Comparison of ENCODE assay signal across 13 cellular contexts in the genomic region with DNA sequence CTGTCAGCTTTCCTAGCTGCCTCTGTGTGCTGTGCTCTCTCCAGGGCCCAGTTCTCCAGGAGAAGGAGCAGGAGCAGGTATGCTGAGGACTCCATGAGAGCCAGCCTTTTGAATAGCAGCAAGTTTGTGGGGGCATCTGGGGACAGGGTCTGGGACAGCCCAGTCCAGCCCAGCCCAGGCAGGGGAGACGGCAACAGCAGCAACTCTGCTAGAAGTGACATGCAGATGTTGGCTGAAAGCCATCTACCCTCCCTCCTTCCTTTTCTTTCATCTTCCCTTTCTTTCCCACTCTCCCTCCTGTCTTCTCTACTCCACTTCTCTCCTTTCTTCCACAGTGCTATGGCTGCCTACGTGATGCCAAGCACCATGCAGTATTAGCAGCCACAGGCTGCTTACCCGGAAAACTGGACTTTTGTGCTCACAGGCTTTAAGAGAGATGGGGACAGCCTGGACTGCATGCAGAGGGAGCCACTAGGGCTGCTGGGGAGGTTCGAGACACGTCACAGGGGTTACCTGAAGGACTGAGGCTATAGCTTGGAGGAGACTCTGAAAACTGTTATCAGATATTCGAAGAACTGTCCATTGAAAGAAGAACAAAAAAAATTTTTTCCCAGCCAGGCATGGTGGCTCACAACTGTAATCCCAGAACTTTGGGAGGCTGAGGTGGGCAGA. TPM values are rescaled to one million over a fixed set of nuclear protein-coding genes. Genes with fewer than 3 reads are reported as not detected.
DNase-seq lines count a peak whose midpoint lies in the region; ATAC-seq and TF ChIP-seq lines count a peak whose summit lies in the region.
"Had no signal": no experiment of that assay in that cellular context is flagged by ENCODE, and none has a peak within 500 bp of the region (broad histone marks: within the 10 kb centered on the region; RNA-seq: fewer than 3 reads in every experiment).

No MANE protein-coding gene starts in this region.

- no TSS peak for BruUV-seq in Calu3 (replicated peaks; lab: Mats Ljungman, UMichigan)

- peak overlapping the region; percentile 18 for H4K91ac ChIP-seq in mesenchymal stem cell (ENCODE audit: low read length)

- H4K8ac ChIP-seq in mesenchymal stem cell (ENCODE audit: low read length): peak overlapping the region; percentile 10

- in situ Hi-C loops in KBM-7 (cut with MboI; ENCODE audit: low pct_unique_long_range_greater_than_20kb, low sequenced_read_pairs): no loop called here

- H2BK120ac ChIP-seq in mesenchymal stem cell (ENCODE audit: low read depth, low read length): peak overlapping the region; percentile 74

- H3K4me2 ChIP-seq in mesenchymal stem cell (ENCODE audit: low read length, poor library complexity, severe bottlenecking): no peak overlapping the region

- DNase-seq in activated T-cell treated with anti-CD3 and anti-CD28 coated beads, Interleukin-2, amount 50 U/mL, for 24 hours: no peak
- no peak for DNase-seq in activated T-cell treated with anti-CD3 and anti-CD28 coated beads, Interleukin-2, amount 50 U/mL, for 48 hours
- DNase-seq in KBM-7: peak; percentile 37
- DNase-seq in mesenchymal stem cell: peak; percentile 72
- DNase-seq in Calu3: no peak
- DNase-seq in foreskin fibroblast: no peak
- DNase-seq: activated naive CD4-positive, alpha-beta T cell treated with anti-CD3 and anti-CD28 coated beads, Interleukin-2, amount 50 U/mL, for 16 hours; central memory CD4-positive, alpha-beta T cell; DMS153; NCI-H1048; SIG-M5 had no signal

- peak overlapping the region; percentile 58 for H3K27ac ChIP-seq in angular gyrus (ENCODE audit: low read depth, low read length)
- no peak overlapping the region for H3K27ac ChIP-seq in mesenchymal stem cell (ENCODE audit: low read length, poor library complexity, severe bottlenecking)

- H3K14ac ChIP-seq in mesenchymal stem cell (ENCODE audit: low read length in 2 of 2): no peak overlapping the region

- H3K4me3 Mint-ChIP-seq in activated T-cell treated with anti-CD3 and anti-CD28 coated beads, Interleukin-2, amount 50 U/mL, for 24 hours: no peak overlapping the region
- no peak overlapping the region for H3K4me3 Mint-ChIP-seq in Calu3 (ENCODE audit: low read depth, unreplicated experiment)

- CTCF ChIA-PET in Calu3 (lab: Charles Lee): interaction anchor here (0.5 to 0.9 kb wide), 2 partner anchors 10 to 57 kb away, joined by 3 to 4 read pairs; no protein-coding TSS in a partner anchor

- H3K9me3 ChIP-seq in mesenchymal stem cell (ENCODE audit: control insufficient read depth, low read length): no peaks in the 10 kb centered on the region

- H3K4me1 ChIP-seq in mesenchymal stem cell (ENCODE audit: control insufficient read depth, insufficient read depth, low read depth, low read length): peaks cover 29% of the 10 kb centered on the region

- H3K27ac Mint-ChIP-seq in activated T-cell treated with anti-CD3 and anti-CD28 coated beads, Interleukin-2, amount 50 U/mL, for 24 hours: peak overlapping the region; percentile 97
- no peak overlapping the region for H3K27ac Mint-ChIP-seq in Calu3 (ENCODE audit: unreplicated experiment)

- no peak overlapping the region for H2BK5ac ChIP-seq in mesenchymal stem cell (ENCODE audit: low read depth, low read length, poor library complexity, severe bottlenecking)

- H3K9ac ChIP-seq in mesenchymal stem cell (ENCODE audit: low read length): no peak overlapping the region

- H3K9me3 Mint-ChIP-seq in activated T-cell treated with anti-CD3 and anti-CD28 coated beads, Interleukin-2, amount 50 U/mL, for 24 hours: no peaks in the 10 kb centered on the region
- H3K9me3 Mint-ChIP-seq in Calu3 (ENCODE audit: low read depth, unreplicated experiment): no peaks in the 10 kb centered on the region

- H3K18ac ChIP-seq in mesenchymal stem cell (ENCODE audit: low read depth in 1 of 2, low read length in 2 of 2): peak overlapping the region; percentile 67 to 76

- no peak overlapping the region for H3K23ac ChIP-seq in mesenchymal stem cell (ENCODE audit: low read length in 2 of 2)

- no peaks in the 10 kb centered on the region for H3K36me3 Mint-ChIP-seq in activated T-cell treated with anti-CD3 and anti-CD28 coated beads, Interleukin-2, amount 50 U/mL, for 24 hours (ENCODE audit: low read depth)
- H3K36me3 Mint-ChIP-seq in Calu3 (ENCODE audit: insufficient read depth, unreplicated experiment): no peaks in the 10 kb centered on the region

- no peaks in the 10 kb centered on the region for H3K27me3 ChIP-seq in mesenchymal stem cell (ENCODE audit: control insufficient read depth in 1 of 2, insufficient read depth in 1 of 2, low read length in 2 of 2)

- intact Hi-C loops in Calu3 (cut with micrococcal nuclease; ENCODE audit: unreplicated experiment): no loop called here

- H3K4ac ChIP-seq in mesenchymal stem cell (ENCODE audit: low read depth in 1 of 2, low read length in 2 of 2): peak overlapping the region; percentile 79 to 81

- no peaks in the 10 kb centered on the region for H3K79me1 ChIP-seq in mesenchymal stem cell (replicated peaks; ENCODE audit: low read length, poor library complexity, severe bottlenecking)

- H3K4me3 ChIP-seq in mesenchymal stem cell (ENCODE audit: insufficient read depth in 1 of 2, low read depth in 1 of 2, low read length in 2 of 2): no peak overlapping the region
- no peak overlapping the region for H3K4me3 ChIP-seq in foreskin fibroblast (ENCODE audit: low read depth in 1 of 2, low read length in 2 of 2)

- peak overlapping the region; percentile 60 to 98 for H2BK12ac ChIP-seq in mesenchymal stem cell (ENCODE audit: low read length in 2 of 2)

- H2AK5ac ChIP-seq in mesenchymal stem cell (ENCODE audit: low read length, severe bottlenecking): peak overlapping the region; percentile 14

- peak overlapping the region; percentile 47 for H2AFZ ChIP-seq in mesenchymal stem cell (ENCODE audit: low read depth, low read length)

- no peaks in the 10 kb centered on the region for H3K27me3 Mint-ChIP-seq in activated T-cell treated with anti-CD3 and anti-CD28 coated beads, Interleukin-2, amount 50 U/mL, for 24 hours
- peaks cover 54% of the 10 kb centered on the region for H3K27me3 Mint-ChIP-seq in Calu3 (ENCODE audit: unreplicated experiment)

- 77% methylated on average over 6 of the region's 6 CpGs for WGBS in mesenchymal stem cell

- TF ChIP-seq CTCF in Calu3 (IDR thresholded peaks at IDR 0.05; ENCODE audit: unreplicated experiment) (no peak), foreskin fibroblast (IDR thresholded peaks at IDR 0.05; ENCODE audit: low read depth, low read length) (no peak)

- no peaks in the 10 kb centered on the region for H3K36me3 ChIP-seq in mesenchymal stem cell (ENCODE audit: control insufficient read depth in 1 of 2, insufficient read depth in 2 of 2, low read depth in 1 of 2, low read length in 2 of 2)

- H3K4me1 Mint-ChIP-seq in activated T-cell treated with anti-CD3 and anti-CD28 coated beads, Interleukin-2, amount 50 U/mL, for 24 hours (ENCODE audit: low read depth): peaks cover 58% of the 10 kb centered on the region
- H3K4me1 Mint-ChIP-seq in Calu3 (ENCODE audit: low read depth, unreplicated experiment): no peaks in the 10 kb centered on the region

- ATAC-seq in HG02759 (IDR thresholded peaks at IDR 0.05; ENCODE audit: unreplicated experiment): no peak

- H2BK15ac ChIP-seq in mesenchymal stem cell (ENCODE audit: low read depth, poor library complexity, severe bottlenecking): peak overlapping the region; percentile 49

RNA-seq across cellular contexts. Expression of a gene that starts 23.8 kb away (rescaled TPM):
- 317 TPM for polyA plus RNA-seq in mesenchymal stem cell (2013, experiment 1 of 2)
- polyA plus RNA-seq in mesenchymal stem cell (2013, experiment 2 of 2): 324 TPM
- 296 and 307 TPM in 2 replicates for total RNA-seq in Calu3 (2022)

Comparison
In these comparisons a context has a peak if more than half of its experiments do, and no peak if none do; other contexts are left out.
1. DNase-seq: peak in KBM-7 (single experiment) and mesenchymal stem cell (single experiment); none in activated T-cell treated with anti-CD3 and anti-CD28 coated beads, Interleukin-2, amount 50 U/mL, for 24 hours (single experiment), activated T-cell treated with anti-CD3 and anti-CD28 coated beads, Interleukin-2, amount 50 U/mL, for 48 hours (0 of 2), Calu3 (single experiment) and foreskin fibroblast (0 of 2).